In the genomic region with DNA sequence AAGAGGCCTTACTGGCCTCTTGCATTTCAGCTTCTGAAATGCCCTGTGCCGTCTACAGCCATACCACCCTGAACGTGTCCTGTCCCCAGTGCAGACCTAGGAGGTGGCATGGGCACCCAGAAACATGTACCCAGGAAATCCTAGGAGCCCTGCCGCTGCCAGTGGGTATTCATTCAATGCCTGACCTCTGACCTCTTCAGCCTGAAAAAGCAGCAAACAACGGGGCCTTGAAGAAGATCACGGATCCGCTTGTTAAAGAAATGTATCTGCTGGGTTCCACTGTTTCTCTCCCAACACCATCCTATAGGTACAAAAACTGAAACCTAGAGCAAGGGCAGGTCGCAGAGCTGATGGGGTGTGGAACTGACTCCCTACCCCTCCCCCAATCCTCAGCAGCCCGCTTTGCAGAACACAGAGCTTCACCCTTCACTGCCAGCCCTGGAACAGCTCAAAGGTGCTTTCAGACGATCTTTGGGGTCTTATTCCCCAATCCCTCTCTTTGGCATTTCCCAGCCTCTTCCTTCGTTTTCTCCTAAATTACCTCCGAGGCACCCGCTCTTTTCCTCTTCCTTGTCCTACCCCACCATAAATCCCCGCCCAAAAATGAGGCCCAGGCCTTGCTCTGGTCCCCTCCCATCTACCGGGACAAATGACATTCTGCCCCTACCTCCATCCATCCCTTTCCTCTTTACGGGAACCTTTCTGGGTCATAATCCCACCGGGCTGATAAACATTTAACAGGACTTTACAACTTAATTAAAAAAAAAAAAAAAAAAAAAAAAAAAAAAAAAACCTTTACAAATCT, we compare ENCODE assay signal across 1 cellular context.
TF ChIP-seq lines count a peak whose summit lies in the region.
"Not testable (repeated sequence)": the region's sequence is repeated elsewhere in the genome, so short reads cannot be mapped to it uniquely, and the experiment has no call there.

No MANE protein-coding gene starts in this region.

TF ChIP-seq in K562, 482 proteins besides CTCF, POLR2A, EP300 and RAD21:
- TF ChIP-seq NR2C1 (IDR thresholded peaks at IDR 0.05) (peak; percentile 75), NR2C1 (tag; IDR thresholded peaks at IDR 0.05) (peak; percentile 71), NR2C2 (tag; IDR thresholded peaks at IDR 0.05) (0 out of 2 replicates have a peak, but pooled peaks have one; percentile 27)
- not testable (repeated sequence) for TF ChIP-seq NR2C2 (CRISPR knock-in tag; IDR thresholded peaks at IDR 0.05)
